Comparison of ENCODE assay signal across 24 cellular contexts in genomic region chr6:38389875-38390274, GRCh38.
"Had no signal": no experiment of that assay in that cellular context is flagged by ENCODE, and none has a peak within 500 bp of the region (broad histone marks: within the 10 kb centered on the region; RNA-seq: fewer than 3 reads in every experiment).

No MANE protein-coding gene starts in this region.

- H3K4me3 ChIP-seq: colonic mucosa, coronary artery, dorsolateral prefrontal cortex, esophagus muscularis mucosa, esophagus squamous epithelium, gastrocnemius medialis, gastroesophageal sphincter, heart left ventricle, heart right ventricle had no signal

- H3K27me3 ChIP-seq: colonic mucosa, dorsolateral prefrontal cortex, esophagus muscularis mucosa, esophagus squamous epithelium, foreskin keratinocyte, gastrocnemius medialis, gastroesophageal sphincter, heart left ventricle, heart right ventricle had no signal

- DNase-seq: colonic mucosa; cortex of kidney; dermis blood vessel endothelial cell; dorsolateral prefrontal cortex; effector CD4-positive, alpha-beta T cell; effector CD8-positive, alpha-beta T cell; effector memory CD4-positive, alpha-beta T cell; effector memory CD8-positive, alpha-beta T cell; endodermal cell; erythroblast; esophagus squamous epithelium; foreskin fibroblast; foreskin keratinocyte; foreskin melanocyte; gastrocnemius medialis; glutamatergic neuron; head of caudate nucleus; heart left ventricle; heart right ventricle had no signal

- ATAC-seq: effector memory CD8-positive, alpha-beta T cell; esophagus mucosa; foreskin keratinocyte; gastrocnemius medialis; gastroesophageal sphincter; heart left ventricle; heart right ventricle had no signal

- H3K9me3 ChIP-seq: colonic mucosa, esophagus muscularis mucosa, esophagus squamous epithelium, gastrocnemius medialis, gastroesophageal sphincter, heart left ventricle, heart right ventricle had no signal

- H3K36me3 ChIP-seq: colonic mucosa, esophagus muscularis mucosa, esophagus squamous epithelium, gastrocnemius medialis, gastroesophageal sphincter, heart left ventricle, heart right ventricle had no signal

- H3K27ac ChIP-seq: colonic mucosa, coronary artery, dorsolateral prefrontal cortex, epithelial cell of prostate, esophagus muscularis mucosa, esophagus squamous epithelium, foreskin keratinocyte, gastrocnemius medialis, gastroesophageal sphincter, heart left ventricle, heart right ventricle had no signal

- H3K4me1 ChIP-seq: colonic mucosa, esophagus squamous epithelium had no signal
